In genomic region chr17:61867033-61867432, GRCh38 we compare ENCODE assay signal across 23 cellular contexts.
"Had no signal": no experiment of that assay in that cellular context is flagged by ENCODE, and none has a peak within 500 bp of the region (broad histone marks: within the 10 kb centered on the region; RNA-seq: fewer than 3 reads in every experiment).

No MANE protein-coding gene starts in this region.

- H3K9ac ChIP-seq: KMS-11 had no signal

- DNase-seq: IMR-90, Kasumi-1, MV-4-11, NCI-H1048, NCI-H1105, NCI-H1417 treated with DMSO at 0.1 percent for 48 hours, NCI-H146, NCI-H1694 treated with DMSO at 0.1 percent for 48 hours, NCI-H1930, NCI-H2081, NCI-H2107, NCI-H2227 treated with DMSO at 0.1 percent for 48 hours, NCI-H524 treated with DMSO at 0.1 percent for 48 hours, NCI-H69, NCI-H774, Right ventricle myocardium superior, RPMI8226, SIG-M5 had no signal

- FAIRE-seq: HepG2, RCC 7860 had no signal

- H3K4me2 ChIP-seq: KMS-11 had no signal

- H3K27me3 ChIP-seq: SJSA1 had no signal

- H3K27ac ChIP-seq: KMS-11, SJSA1, SK-N-MC had no signal

- H3K9me3 ChIP-seq: SJSA1 had no signal

- ATAC-seq: HepG2 had no signal

- H3K4me3 ChIP-seq: SJSA1, SK-N-MC had no signal
